ENCODE assay signal across 24 cellular contexts in genomic region chr9:134627417-134628353, GRCh38. TPM values are rescaled to one million over a fixed set of nuclear protein-coding genes. Genes with fewer than 3 reads are reported as not detected.
DNase-seq lines count a peak whose midpoint lies in the region; ATAC-seq and TF ChIP-seq lines count a peak whose summit lies in the region.
"Had no signal": no experiment of that assay in that cellular context is flagged by ENCODE, and none has a peak within 500 bp of the region (broad histone marks: within the 10 kb centered on the region; RNA-seq: fewer than 3 reads in every experiment).

No MANE protein-coding gene starts in this region.

- H3T11ph ChIP-seq in H9 (ENCODE audit: low read length) = no peak overlapping the region

- TF ChIP-seq CTCF in BE2C (IDR thresholded peaks at IDR 0.05; ENCODE audit: low read depth, low read length) (no peak), H9 (conservative IDR thresholded peaks at IDR 0.05) (no peak), endodermal cell (conservative IDR thresholded peaks at IDR 0.05) (no peak)

- H4K91ac ChIP-seq in H9 (ENCODE audit: insufficient read length, low read depth, low read length) = no peak overlapping the region

- H4K5ac ChIP-seq in H9 (ENCODE audit: insufficient read length, low read depth, low read length) = no peak overlapping the region

- no peaks in the 10 kb centered on the region for H4K20me1 ChIP-seq in H9 (ENCODE audit: control insufficient read depth, insufficient read depth, insufficient read length)

- no peak overlapping the region for H3K4me2 ChIP-seq in H9 (ENCODE audit: insufficient read depth, insufficient read length, low read length)
- H3K4me2 ChIP-seq: neural progenitor cell had no signal

- H3K79me2 ChIP-seq in H9 (ENCODE audit: insufficient read depth, low read length) = no peaks in the 10 kb centered on the region

- no peaks in the 10 kb centered on the region for H3K23me2 ChIP-seq in H9 (ENCODE audit: insufficient read length, low read depth, low read length, poor library complexity, severe bottlenecking)

- H3K79me1 ChIP-seq in H9 (ENCODE audit: insufficient read depth, low read depth, low read length, poor library complexity, severe bottlenecking) = no peaks in the 10 kb centered on the region

- H3K18ac ChIP-seq in H9 (ENCODE audit: insufficient read length, low read depth, low read length) = no peak overlapping the region

- H3K4ac ChIP-seq in H9 (ENCODE audit: low read depth, low read length) = no peak overlapping the region

- DNase-seq in BE2C = peak; percentile 5
- DNase-seq in H9 = peak; percentile 24
- peak; percentile 37 for DNase-seq in endodermal cell
- DNase-seq in posterior vena cava (ENCODE audit: low spot score) = peak; percentile 71
- no peak for DNase-seq in stimulated activated effector memory CD8-positive, alpha-beta T cell treated with anti-CD3 and anti-CD28 coated beads, Interleukin-12 subunit alpha, Interleukin-12 subunit beta, amount 100 ng/mL, for 72 hours (ENCODE audit: low spot score in 2 of 2)
- DNase-seq in stimulated activated CD4-positive, alpha-beta T cell treated with anti-CD3 and anti-CD28 coated beads, Interleukin-4, amount 100 ng/mL, for 4 hours = no peak
- no peak for DNase-seq in NCI-H187 (lab: John Stamatoyannopoulos, UW)
- DNase-seq: activated gamma-delta T cell treated with Interleukin-2 at 50 U/mL for 16 hours; DMS153; GF-D8; midbrain; NCI-H1092 treated with DMSO at 0.1 percent for 48 hours; NCI-H2107; NCI-H524 treated with DMSO at 0.1 percent for 48 hours; OCI-M1; stimulated activated CD4-positive, alpha-beta T cell treated with anti-CD3 and anti-CD28 coated beads, Interleukin-1b, Interleukin-23, amount 100 ng/mL, for 48 hours; stomach; T-helper 9 cell had no signal

- no peak overlapping the region for H3K14ac ChIP-seq in H9 (ENCODE audit: insufficient read depth, low read length)

- no peak for ATAC-seq in stimulated activated effector memory CD8-positive, alpha-beta T cell treated with anti-CD3 and anti-CD28 coated beads, Interleukin-12 subunit alpha, Interleukin-12 subunit beta, amount 100 ng/mL, for 72 hours
- ATAC-seq: activated CD4-positive, alpha-beta T cell treated with anti-CD3 and anti-CD28 coated beads for 36 hours; GM12878 had no signal

- no peak overlapping the region for H2BK5ac ChIP-seq in H9 (ENCODE audit: insufficient read length, low read length)

- H2AK5ac ChIP-seq in H9 (ENCODE audit: insufficient read length, low read length) = no peak overlapping the region

- no peak overlapping the region for H2AFZ ChIP-seq in H9 (ENCODE audit: low read length)
- H2AFZ ChIP-seq: neural progenitor cell had no signal

- H3K27ac ChIP-seq in H9 (ENCODE audit: insufficient read length, low read depth, low read length) = no peak overlapping the region
- H3K27ac ChIP-seq in endodermal cell (ENCODE audit: low read depth, low read length) = no peak overlapping the region
- H3K27ac ChIP-seq: ascending aorta, neural progenitor cell, SJSA1, stomach, vagina had no signal

- H3K4me3 ChIP-seq in BE2C (ENCODE audit: low read depth, low read length) = no peak overlapping the region
- no peak overlapping the region for H3K4me3 ChIP-seq in endodermal cell (ENCODE audit: low read length)
- H3K4me3 ChIP-seq: ascending aorta, GM12878, neural progenitor cell, SJSA1, stomach, vagina had no signal

- no peak overlapping the region for H2BK120ac ChIP-seq in H9 (ENCODE audit: low read depth, low read length, poor library complexity, severe bottlenecking)

- H3K4me3 Mint-ChIP-seq in H9 (no peak overlapping the region), endodermal cell (no peak overlapping the region)
- H3K4me3 Mint-ChIP-seq in stimulated activated effector memory CD8-positive, alpha-beta T cell treated with anti-CD3 and anti-CD28 coated beads, Interleukin-12 subunit alpha, Interleukin-12 subunit beta, amount 100 ng/mL, for 72 hours = no peak overlapping the region
- H3K4me3 Mint-ChIP-seq: activated CD4-positive, alpha-beta T cell treated with anti-CD3 and anti-CD28 coated beads for 36 hours; neural progenitor cell had no signal

- H3K9me3 Mint-ChIP-seq in H9 (no peaks in the 10 kb centered on the region; a peak in 2 of 5 replicates), endodermal cell (no peaks in the 10 kb centered on the region)
- no peaks in the 10 kb centered on the region for H3K9me3 Mint-ChIP-seq in stimulated activated effector memory CD8-positive, alpha-beta T cell treated with anti-CD3 and anti-CD28 coated beads, Interleukin-12 subunit alpha, Interleukin-12 subunit beta, amount 100 ng/mL, for 72 hours
- H3K9me3 Mint-ChIP-seq: neural progenitor cell had no signal

- H3K27me3 Mint-ChIP-seq in H9 (ENCODE audit: low read depth) (peaks cover 4% of the 10 kb centered on the region), endodermal cell (ENCODE audit: insufficient read depth) (peaks cover 2% of the 10 kb centered on the region)
- H3K27me3 Mint-ChIP-seq: activated CD4-positive, alpha-beta T cell treated with anti-CD3 and anti-CD28 coated beads for 36 hours had no signal

- H3K4me1 ChIP-seq in BE2C (no peaks in the 10 kb centered on the region), H9 (ENCODE audit: insufficient read depth, low read length) (no peaks in the 10 kb centered on the region), endodermal cell (ENCODE audit: control insufficient read depth, insufficient read depth, low read length) (no peaks in the 10 kb centered on the region)
- H3K4me1 ChIP-seq: ascending aorta, stomach had no signal

- no peak overlapping the region for H2BK15ac ChIP-seq in H9 (ENCODE audit: low read depth, low read length)

- H3K4me1 Mint-ChIP-seq in H9 (peaks cover 17 to 34% of the 10 kb centered on the region in 2 experiments), endodermal cell (peaks cover 16% of the 10 kb centered on the region)
- peaks cover 5% of the 10 kb centered on the region for H3K4me1 Mint-ChIP-seq in stimulated activated effector memory CD8-positive, alpha-beta T cell treated with anti-CD3 and anti-CD28 coated beads, Interleukin-12 subunit alpha, Interleukin-12 subunit beta, amount 100 ng/mL, for 72 hours
- H3K4me1 Mint-ChIP-seq: activated CD4-positive, alpha-beta T cell treated with anti-CD3 and anti-CD28 coated beads for 36 hours had no signal

- H3K27me3 ChIP-seq in BE2C = no peaks in the 10 kb centered on the region
- H3K27me3 ChIP-seq in H9 (ENCODE audit: insufficient read depth, low read length) = no peaks in the 10 kb centered on the region
- H3K27me3 ChIP-seq in endodermal cell (ENCODE audit: control insufficient read depth, insufficient read depth, low read length, poor library complexity, severe bottlenecking) = no peaks in the 10 kb centered on the region
- H3K27me3 ChIP-seq: ascending aorta, neural progenitor cell, SJSA1, vagina had no signal

- H3K36me3 Mint-ChIP-seq in H9 (ENCODE audit: insufficient read depth in 1 of 3, low read depth in 3 of 3) (no peaks in the 10 kb centered on the region), endodermal cell (ENCODE audit: low read depth) (no peaks in the 10 kb centered on the region)
- no peaks in the 10 kb centered on the region for H3K36me3 Mint-ChIP-seq in stimulated activated effector memory CD8-positive, alpha-beta T cell treated with anti-CD3 and anti-CD28 coated beads, Interleukin-12 subunit alpha, Interleukin-12 subunit beta, amount 100 ng/mL, for 72 hours
- H3K36me3 Mint-ChIP-seq: neural progenitor cell had no signal

- H3K9me3 ChIP-seq in BE2C = no peaks in the 10 kb centered on the region
- H3K9me3 ChIP-seq in H9 (ENCODE audit: control insufficient read depth, low read depth, low read length) = no peaks in the 10 kb centered on the region
- no peaks in the 10 kb centered on the region for H3K9me3 ChIP-seq in endodermal cell (ENCODE audit: control insufficient read depth, low read length)
- H3K9me3 ChIP-seq: ascending aorta, SJSA1, stomach, vagina had no signal

- WGBS in H9 (ENCODE audit: extremely low coverage, insufficient read length, low lambda C conversion rate) = no CpG with 5 or more reads among the region's 39 CpGs
- WGBS in endodermal cell (ENCODE audit: insufficient coverage in 1 of 2, insufficient read length in 1 of 2), 2 experiments = 92 to 95% methylated on average over 32 to 39 of the region's 39 CpGs

- H2BK20ac ChIP-seq in H9 (ENCODE audit: low read depth, low read length, poor library complexity, severe bottlenecking) = no peak overlapping the region

- no peak overlapping the region for H4K8ac ChIP-seq in H9 (replicated peaks; ENCODE audit: insufficient read length, low read depth, low read length)

- no peak overlapping the region for H3K56ac ChIP-seq in H9 (ENCODE audit: insufficient read length, low read depth, low read length)

- intact Hi-C loops in posterior vena cava (cut with DNase I) = no loop called here

- no peak overlapping the region for H3K23ac ChIP-seq in H9 (ENCODE audit: insufficient read length, low read depth, low read length)

- no peak overlapping the region for H2BK12ac ChIP-seq in H9 (ENCODE audit: insufficient read length, low read depth, low read length)

- H3K36me3 ChIP-seq in BE2C (no peaks in the 10 kb centered on the region), endodermal cell (ENCODE audit: control insufficient read depth, insufficient read depth, low read length) (no peaks in the 10 kb centered on the region)
- H3K36me3 ChIP-seq: ascending aorta, neural progenitor cell, SJSA1, stomach, vagina had no signal

- H3K27ac Mint-ChIP-seq in H9 (0 out of 7 replicates have a peak overlapping the region, but pooled peaks of 1 of the 3 experiments have one; percentile 65), endodermal cell (no peak overlapping the region)
- no peak overlapping the region for H3K27ac Mint-ChIP-seq in stimulated activated effector memory CD8-positive, alpha-beta T cell treated with anti-CD3 and anti-CD28 coated beads, Interleukin-12 subunit alpha, Interleukin-12 subunit beta, amount 100 ng/mL, for 72 hours
- H3K27ac Mint-ChIP-seq: activated CD4-positive, alpha-beta T cell treated with anti-CD3 and anti-CD28 coated beads for 36 hours; neural progenitor cell had no signal

- H3K9ac ChIP-seq in H9 (ENCODE audit: extremely low read depth, insufficient read length, low read length) = no peak overlapping the region
- no peak overlapping the region for H3K9ac ChIP-seq in endodermal cell (ENCODE audit: extremely low read depth, low read length, poor library complexity, severe bottlenecking)
- H3K9ac ChIP-seq: neural progenitor cell had no signal

RNA-seq across cellular contexts. Expression of gene COL5A1, which starts 13.9 kb away (rescaled TPM):
- 2.0 TPM for polyA plus RNA-seq in BE2C (2012; ENCODE audit: insufficient read depth, insufficient read length, low read depth)
- 8.6 and 9.5 TPM in 2 replicates for total RNA-seq in H9 (2021)
- total RNA-seq in endodermal cell = 10 to 100 TPM; 65.3 to 76.6 TPM
- polyA plus RNA-seq in endodermal cell (2013, experiment 1 of 2) = 47.5 TPM
- polyA plus RNA-seq in endodermal cell (2013, experiment 2 of 2) = 53.7 TPM
- total RNA-seq in posterior vena cava = 100 to 1,000 TPM in 1 of 2 donors, 10 to 100 TPM in 1; 71.1 to 196 TPM

Comparison
In these comparisons a context has a peak if more than half of its experiments do, and no peak if none do; other contexts are left out.
1. DNase-seq: peak in BE2C (single experiment), H9 (single experiment), endodermal cell (single experiment) and posterior vena cava (single experiment); none in stimulated activated effector memory CD8-positive, alpha-beta T cell treated with anti-CD3 and anti-CD28 coated beads, Interleukin-12 subunit alpha, Interleukin-12 subunit beta, amount 100 ng/mL, for 72 hours (0 of 2), stimulated activated CD4-positive, alpha-beta T cell treated with anti-CD3 and anti-CD28 coated beads, Interleukin-4, amount 100 ng/mL, for 4 hours (0 of 2) and NCI-H187 (0 of 2).